ENCODE assay signal across 9 cellular contexts in genomic region chr9:132242621-132243155, GRCh38.
DNase-seq lines count a peak whose midpoint lies in the region; ATAC-seq lines count a peak whose summit lies in the region.
"Had no signal": no experiment of that assay in that cellular context is flagged by ENCODE, and none has a peak within 500 bp of the region (broad histone marks: within the 10 kb centered on the region; RNA-seq: fewer than 3 reads in every experiment).

No MANE protein-coding gene starts in this region.

- WGBS in thymus: 9% methylated on average over 18 of the region's 18 CpGs

- H3K4me1 Mint-ChIP-seq in activated CD4-positive, alpha-beta T cell treated with anti-CD3 and anti-CD28 coated beads, Interleukin-2, amount 10 ng/mL, durations not matched to agents 24 days and 14 days: peaks cover 8% of the 10 kb centered on the region
- peaks cover 10% of the 10 kb centered on the region for H3K4me1 Mint-ChIP-seq in activated T-cell treated with anti-CD3 and anti-CD28 coated beads, Interleukin-2, amount 50 U/mL, for 24 hours (ENCODE audit: low read depth)
- H3K4me1 Mint-ChIP-seq in immature natural killer cell: peaks cover 8 to 14% of the 10 kb centered on the region in 2 donors

- H3K27me3 Mint-ChIP-seq in activated CD4-positive, alpha-beta T cell treated with anti-CD3 and anti-CD28 coated beads, Interleukin-2, amount 10 ng/mL, durations not matched to agents 24 days and 14 days: peaks cover 35% of the 10 kb centered on the region
- H3K27me3 Mint-ChIP-seq in activated T-cell treated with anti-CD3 and anti-CD28 coated beads, Interleukin-2, amount 50 U/mL, for 24 hours: peaks cover 12% of the 10 kb centered on the region
- peaks cover 4 to 11% (median 10%) of the 10 kb centered on the region in 3 donors for H3K27me3 Mint-ChIP-seq in immature natural killer cell (ENCODE audit: low read depth in 3 of 3)

- H3K4me3 Mint-ChIP-seq in activated CD4-positive, alpha-beta T cell treated with anti-CD3 and anti-CD28 coated beads, Interleukin-2, amount 10 ng/mL, durations not matched to agents 24 days and 14 days: peak overlapping the region; percentile 95
- peak overlapping the region; percentile 85 for H3K4me3 Mint-ChIP-seq in activated T-cell treated with anti-CD3 and anti-CD28 coated beads, Interleukin-2, amount 50 U/mL, for 24 hours
- peak overlapping the region; percentile 91 to 96 (median 94) for H3K4me3 Mint-ChIP-seq in immature natural killer cell

- H3K9me3 Mint-ChIP-seq in activated CD4-positive, alpha-beta T cell treated with anti-CD3 and anti-CD28 coated beads, Interleukin-2, amount 10 ng/mL, durations not matched to agents 24 days and 14 days: no peaks in the 10 kb centered on the region
- H3K9me3 Mint-ChIP-seq in activated T-cell treated with anti-CD3 and anti-CD28 coated beads, Interleukin-2, amount 50 U/mL, for 24 hours: no peaks in the 10 kb centered on the region
- H3K9me3 Mint-ChIP-seq in immature natural killer cell: no peaks in the 10 kb centered on the region

- H3K4me1 ChIP-seq in thymus (ENCODE audit: control insufficient read depth, insufficient read depth, low read length): peaks cover 10% of the 10 kb centered on the region

- no peaks in the 10 kb centered on the region for H3K36me3 ChIP-seq in thymus (ENCODE audit: control insufficient read depth, insufficient read depth)

- DNase-seq in activated CD4-positive, alpha-beta T cell treated with anti-CD3 and anti-CD28 coated beads, Interleukin-2, amount 10 ng/mL, durations not matched to agents 24 days and 14 days: peak; percentile 63
- no peak for DNase-seq in activated CD4-positive, alpha-beta T cell treated with anti-CD3 and anti-CD28 coated beads, Interleukin-2, amount 50 U/mL, for 1 hour
- no peak for DNase-seq in activated T-cell treated with anti-CD3 and anti-CD28 coated beads, Interleukin-2, amount 50 U/mL, for 24 hours
- DNase-seq in immature natural killer cell: no peak
- no peak for DNase-seq in SK-N-DZ (ENCODE audit: low spot score)
- DNase-seq: NK-92 treated with Interleukin-12 subunit alpha and Interleukin-12 subunit beta, amount 100 ng/mL, for 24 hours had no signal

- H3K27ac ChIP-seq in thymus (ENCODE audit: low read depth): no peak overlapping the region

- H3K36me3 Mint-ChIP-seq in activated CD4-positive, alpha-beta T cell treated with anti-CD3 and anti-CD28 coated beads, Interleukin-2, amount 10 ng/mL, durations not matched to agents 24 days and 14 days (ENCODE audit: low read depth): no peaks in the 10 kb centered on the region
- H3K36me3 Mint-ChIP-seq in activated T-cell treated with anti-CD3 and anti-CD28 coated beads, Interleukin-2, amount 50 U/mL, for 24 hours (ENCODE audit: low read depth): peaks cover 2% of the 10 kb centered on the region
- no peaks in the 10 kb centered on the region for H3K36me3 Mint-ChIP-seq in immature natural killer cell

- peak overlapping the region; percentile 82 for H3K27ac Mint-ChIP-seq in activated CD4-positive, alpha-beta T cell treated with anti-CD3 and anti-CD28 coated beads, Interleukin-2, amount 10 ng/mL, durations not matched to agents 24 days and 14 days
- peak overlapping the region; percentile 68 for H3K27ac Mint-ChIP-seq in activated T-cell treated with anti-CD3 and anti-CD28 coated beads, Interleukin-2, amount 50 U/mL, for 24 hours
- peak overlapping the region; percentile 41 to 90 (median 74) for H3K27ac Mint-ChIP-seq in immature natural killer cell

- peaks cover 2% of the 10 kb centered on the region for H3K27me3 ChIP-seq in thymus (ENCODE audit: control insufficient read depth, insufficient read depth)

- intact Hi-C loops in activated CD4-positive, alpha-beta T cell treated with anti-CD3 and anti-CD28 coated beads, Interleukin-2, amount 10 ng/mL, durations not matched to agents 24 days and 14 days (cut with micrococcal nuclease): loop anchor here (10.0 kb wide), 1 partner anchor 738 kb away; the partner anchor contains the start of gene POMT1

- ATAC-seq in activated CD4-positive, CD25-positive, alpha-beta regulatory T cell treated with anti-CD3 and anti-CD28 coated beads, Interleukin-2, amount 50 U/mL, for 24 hours: no peak
- no peak for ATAC-seq in HG03108 (IDR thresholded peaks at IDR 0.05; ENCODE audit: unreplicated experiment)

- peak overlapping the region; percentile 72 for H3K4me3 ChIP-seq in thymus (ENCODE audit: low read length)

- H3K9me3 ChIP-seq in thymus (ENCODE audit: control insufficient read depth): no peaks in the 10 kb centered on the region
